ENCODE assay signal across 14 cellular contexts in genomic region chr6:63787021-63787420, GRCh38.
DNase-seq lines count a peak whose midpoint lies in the region; ATAC-seq lines count a peak whose summit lies in the region.
"Had no signal": no experiment of that assay in that cellular context is flagged by ENCODE, and none has a peak within 500 bp of the region (broad histone marks: within the 10 kb centered on the region; RNA-seq: fewer than 3 reads in every experiment).

No MANE protein-coding gene starts in this region.

- ATAC-seq in GM18867 (IDR thresholded peaks at IDR 0.05; ENCODE audit: unreplicated experiment) = no peak

- H3K4me3 ChIP-seq in skeletal muscle cell (ENCODE audit: low read depth, low read length) = no peak overlapping the region
- H3K4me3 ChIP-seq: PC-9, SJCRH30 had no signal

- DNase-seq in HCEC 1CT = peak; percentile 52
- peak; percentile 79 for DNase-seq in MV-4-11 (lab: John Stamatoyannopoulos, UW)
- peak; percentile 8 for DNase-seq in fibroblast of gingiva (ENCODE audit: low read depth)
- peak; percentile 84 for DNase-seq in skeletal muscle cell (ENCODE audit: low read depth)
- no peak for DNase-seq in hippocampal formation (lab: John Stamatoyannopoulos, UW)
- DNase-seq in SK-N-DZ (ENCODE audit: low spot score) = no peak
- DNase-seq: COR-L47, EL, H7, NCI-H1092 treated with DMSO at 0.1 percent for 48 hours, NCI-H510A treated with DMSO at 0.1 percent for 48 hours, PC-9, SJCRH30 had no signal

Comparison
In these comparisons a context has a peak if more than half of its experiments do, and no peak if none do; other contexts are left out.
1. DNase-seq: peak in HCEC 1CT (single experiment), MV-4-11 (single experiment), fibroblast of gingiva (single experiment) and skeletal muscle cell (single experiment); none in hippocampal formation (0 of 2) and SK-N-DZ (single experiment).